Comparison of ENCODE assay signal across 24 cellular contexts in the genomic region with DNA sequence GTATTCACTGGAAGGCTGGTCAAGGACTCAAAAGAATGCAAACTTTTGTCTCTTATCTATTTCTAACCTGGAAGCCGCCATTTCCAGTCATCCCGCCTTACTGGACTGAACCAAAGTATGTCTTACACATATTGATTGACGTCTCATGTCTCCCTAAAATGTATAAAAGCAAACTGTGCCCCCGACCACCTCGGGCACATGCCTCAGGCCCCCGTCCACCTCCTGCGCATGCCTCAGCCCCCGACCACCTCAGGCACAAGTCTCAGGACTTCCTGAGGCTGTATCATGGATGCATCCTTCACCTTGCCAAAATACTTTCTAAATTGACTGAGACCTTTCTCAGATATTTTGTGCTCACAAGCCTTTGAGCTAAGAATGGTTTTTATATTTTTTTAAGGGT.
DNase-seq lines count a peak whose midpoint lies in the region; ATAC-seq and TF ChIP-seq lines count a peak whose summit lies in the region.
"Had no signal": no experiment of that assay in that cellular context is flagged by ENCODE, and none has a peak within 500 bp of the region (broad histone marks: within the 10 kb centered on the region; RNA-seq: fewer than 3 reads in every experiment).

No MANE protein-coding gene starts in this region.

- H3K9ac ChIP-seq in H9 (ENCODE audit: extremely low read depth, insufficient read length, low read length), result no peak overlapping the region
- H3K9ac ChIP-seq: BLaER1 treated with 17β-estradiol and CSF1 and Interleukin-3, amounts not matched to agents 10 nM and 100 nM had no signal

- H3T11ph ChIP-seq in H9 (ENCODE audit: low read length), result no peak overlapping the region

- H4K91ac ChIP-seq in H9 (ENCODE audit: insufficient read length, low read depth, low read length), result no peak overlapping the region

- no peak for TF ChIP-seq CTCF in H9 (conservative IDR thresholded peaks at IDR 0.05)
- no peak for TF ChIP-seq CTCF in WTC11 (IDR thresholded peaks at IDR 0.05)
- TF ChIP-seq CTCF in spleen (IDR thresholded peaks at IDR 0.05 in 8 of 11, conservative IDR thresholded peaks at IDR 0.05 in 3 of 11), result no peak

- no peak for ATAC-seq in WTC11
- ATAC-seq: A549, GM12878 had no signal

- H3K27me3 ChIP-seq in H9 (ENCODE audit: insufficient read depth, low read length) (no peaks in the 10 kb centered on the region), spleen (replicated peaks in 1 of 7) (peaks cover 0 to 34% (median 0%) of the 10 kb centered on the region in 7 donors)
- H3K27me3 ChIP-seq: BE2C; BLaER1 treated with 17β-estradiol and CSF1 and Interleukin-3, amounts not matched to agents 10 nM and 100 nM had no signal

- H2BK5ac ChIP-seq in H9 (ENCODE audit: insufficient read length, low read length), result no peak overlapping the region

- no peak overlapping the region for H2BK120ac ChIP-seq in H9 (ENCODE audit: low read depth, low read length, poor library complexity, severe bottlenecking)

- H3K9me3 Mint-ChIP-seq in H9, result peaks cover 18 to 22% of the 10 kb centered on the region in 2 experiments
- peaks cover 39% of the 10 kb centered on the region for H3K9me3 Mint-ChIP-seq in WTC11
- H3K9me3 Mint-ChIP-seq in activated CD4-positive, alpha-beta T cell treated with anti-CD3 and anti-CD28 coated beads, Interleukin-2, amount 10 ng/mL, durations not matched to agents 7 days and 5 days, result peaks cover 12% of the 10 kb centered on the region

- intact Hi-C loops in posterior vena cava (cut with DNase I), result no loop called here
- intact Hi-C loops in spleen (cut with DNase I; ENCODE audit: low total_unique reads), result no loop called here

- H3K27ac ChIP-seq in H9 (ENCODE audit: insufficient read length, low read depth, low read length) (no peak overlapping the region), spleen (no peak overlapping the region)
- H3K27ac ChIP-seq: A549; BLaER1 treated with 17β-estradiol and CSF1 and Interleukin-3, amounts not matched to agents 10 nM and 100 nM had no signal

- WGBS in H9 (ENCODE audit: extremely low coverage, insufficient read length, low lambda C conversion rate), result no CpG with 5 or more reads among the region's 8 CpGs
- WGBS in spleen, 5 donors, result 70 to 85% (median 78%) methylated on average over 8 of the region's 8 CpGs

- H3K4me2 ChIP-seq in H9 (ENCODE audit: insufficient read depth, insufficient read length, low read length), result no peak overlapping the region
- H3K4me2 ChIP-seq: A549; BLaER1 treated with 17β-estradiol and CSF1 and Interleukin-3, amounts not matched to agents 10 nM and 100 nM had no signal

- CTCF ChIA-PET in WTC11 (lab: Charles Lee), result no interaction called here
- CTCF ChIA-PET in activated CD4-positive, alpha-beta T cell treated with anti-CD3 and anti-CD28 coated beads, Interleukin-2, amount 10 ng/mL, durations not matched to agents 7 days and 5 days (lab: Charles Lee), result no interaction called here

- H3K4me1 Mint-ChIP-seq in H9, result peaks cover 28% of the 10 kb centered on the region in 2 experiments
- H3K4me1 Mint-ChIP-seq in WTC11, result peaks cover 30% of the 10 kb centered on the region
- no peaks in the 10 kb centered on the region for H3K4me1 Mint-ChIP-seq in activated CD4-positive, alpha-beta T cell treated with anti-CD3 and anti-CD28 coated beads, Interleukin-2, amount 10 ng/mL, durations not matched to agents 7 days and 5 days
- H3K4me1 Mint-ChIP-seq: CD14-positive monocyte; CD8-positive, alpha-beta memory T cell had no signal

- H3K4me3 ChIP-seq in spleen, result no peak overlapping the region
- H3K4me3 ChIP-seq: A549; BLaER1 treated with 17β-estradiol and CSF1 and Interleukin-3, amounts not matched to agents 10 nM and 100 nM; GM12878 had no signal

- H3K18ac ChIP-seq in H9 (ENCODE audit: insufficient read length, low read depth, low read length), result no peak overlapping the region

- no peak overlapping the region for H4K8ac ChIP-seq in H9 (replicated peaks; ENCODE audit: insufficient read length, low read depth, low read length)

- no peak overlapping the region for H3K14ac ChIP-seq in H9 (ENCODE audit: insufficient read depth, low read length)

- peaks cover 2% of the 10 kb centered on the region; the same call in 1 of the 2 replicates for H3K27me3 Mint-ChIP-seq in H9 (ENCODE audit: low read depth)
- no peaks in the 10 kb centered on the region; the same call in 1 of the 2 replicates for H3K27me3 Mint-ChIP-seq in WTC11 (ENCODE audit: low read depth)
- H3K27me3 Mint-ChIP-seq in activated CD4-positive, alpha-beta T cell treated with anti-CD3 and anti-CD28 coated beads, Interleukin-2, amount 10 ng/mL, durations not matched to agents 7 days and 5 days, result peaks cover 7% of the 10 kb centered on the region

- peaks cover 7% of the 10 kb centered on the region; the same call in 1 of the 2 replicates for H3K4me1 ChIP-seq in H9 (ENCODE audit: insufficient read depth, low read length)
- no peaks in the 10 kb centered on the region for H3K4me1 ChIP-seq in spleen
- H3K4me1 ChIP-seq: BE2C had no signal

- no peak overlapping the region for H2BK12ac ChIP-seq in H9 (ENCODE audit: insufficient read length, low read depth, low read length)

- no peak overlapping the region for H3K23ac ChIP-seq in H9 (ENCODE audit: insufficient read length, low read depth, low read length)

- H4K5ac ChIP-seq in H9 (ENCODE audit: insufficient read length, low read depth, low read length), result no peak overlapping the region

- H3K36me3 Mint-ChIP-seq in H9 (ENCODE audit: insufficient read depth in 1 of 3, low read depth in 3 of 3) (peaks cover 17 to 34% (median 21%) of the 10 kb centered on the region in 3 experiments), WTC11 (peaks cover 16% of the 10 kb centered on the region)
- H3K36me3 Mint-ChIP-seq in activated CD4-positive, alpha-beta T cell treated with anti-CD3 and anti-CD28 coated beads, Interleukin-2, amount 10 ng/mL, durations not matched to agents 7 days and 5 days (ENCODE audit: low read depth), result no peaks in the 10 kb centered on the region
- H3K36me3 Mint-ChIP-seq: CD14-positive monocyte; CD8-positive, alpha-beta memory T cell had no signal

- no peak overlapping the region for H2AFZ ChIP-seq in H9 (ENCODE audit: low read length)

- POLR2A ChIA-PET in WTC11 (lab: Charles Lee), result no interaction called here
- POLR2A ChIA-PET in activated CD4-positive, alpha-beta T cell treated with anti-CD3 and anti-CD28 coated beads, Interleukin-2, amount 10 ng/mL, durations not matched to agents 7 days and 5 days (lab: Charles Lee), result no interaction called here

- H2BK20ac ChIP-seq in H9 (ENCODE audit: low read depth, low read length, poor library complexity, severe bottlenecking), result no peak overlapping the region

- H3K4me3 Mint-ChIP-seq in H9, result no peak overlapping the region
- no peak overlapping the region for H3K4me3 Mint-ChIP-seq in WTC11
- no peak overlapping the region for H3K4me3 Mint-ChIP-seq in activated CD4-positive, alpha-beta T cell treated with anti-CD3 and anti-CD28 coated beads, Interleukin-2, amount 10 ng/mL, durations not matched to agents 7 days and 5 days
- H3K4me3 Mint-ChIP-seq: CD14-positive monocyte; CD4-positive, alpha-beta T cell; CD8-positive, alpha-beta memory T cell had no signal

- no peaks in the 10 kb centered on the region for H3K79me2 ChIP-seq in H9 (ENCODE audit: insufficient read depth, low read length)

- no peak for TF ChIP-seq POLR2A in spleen (IDR thresholded peaks at IDR 0.05)

- no peak overlapping the region for H3K56ac ChIP-seq in H9 (ENCODE audit: insufficient read length, low read depth, low read length)

- no peaks in the 10 kb centered on the region for H3K36me3 ChIP-seq in spleen
- H3K36me3 ChIP-seq: BE2C; BLaER1 treated with 17β-estradiol and CSF1 and Interleukin-3, amounts not matched to agents 10 nM and 100 nM had no signal

- H2BK15ac ChIP-seq in H9 (ENCODE audit: low read depth, low read length), result no peak overlapping the region

- no peak overlapping the region for H2AK5ac ChIP-seq in H9 (ENCODE audit: insufficient read length, low read length)

- no peaks in the 10 kb centered on the region for H3K9me3 ChIP-seq in H9 (ENCODE audit: control insufficient read depth, low read depth, low read length)
- no peaks in the 10 kb centered on the region for H3K9me3 ChIP-seq in spleen
- H3K9me3 ChIP-seq: BE2C had no signal

- no peaks in the 10 kb centered on the region for H3K23me2 ChIP-seq in H9 (ENCODE audit: insufficient read length, low read depth, low read length, poor library complexity, severe bottlenecking)

- no peaks in the 10 kb centered on the region for H3K79me1 ChIP-seq in H9 (ENCODE audit: insufficient read depth, low read depth, low read length, poor library complexity, severe bottlenecking)

- H3K27ac Mint-ChIP-seq in H9 (peak overlapping the region in 2 of 3 experiments; percentile 53 to 83; a peak in 2 of 7 replicates), WTC11 (peak overlapping the region; percentile 66; the same call in 1 of the 2 replicates)
- H3K27ac Mint-ChIP-seq in activated CD4-positive, alpha-beta T cell treated with anti-CD3 and anti-CD28 coated beads, Interleukin-2, amount 10 ng/mL, durations not matched to agents 7 days and 5 days, result no peak overlapping the region
- H3K27ac Mint-ChIP-seq: CD14-positive monocyte; CD4-positive, alpha-beta T cell; CD8-positive, alpha-beta memory T cell had no signal

- DNase-seq in H9, result no peak
- DNase-seq in WTC11 (ENCODE audit: low spot score), result no peak
- DNase-seq in posterior vena cava (ENCODE audit: low spot score), result peak; percentile 46
- DNase-seq in spleen, result peak; percentile 34
- DNase-seq in NCI-H1417 (lab: John Stamatoyannopoulos, UW), result no peak
- DNase-seq in NCI-H1694 treated with DMSO at 0.1 percent for 48 hours (lab: John Stamatoyannopoulos, UW), result no peak
- DNase-seq in cerebellar nuclear complex (lab: John Stamatoyannopoulos, UW), result no peak
- no peak for DNase-seq in activated CD4-positive, alpha-beta T cell treated with anti-CD3 and anti-CD28 coated beads, Interleukin-2, amount 10 ng/mL, durations not matched to agents 7 days and 5 days
- DNase-seq: 8988T; ACHN; AML-193; BE2C; CD4-positive, alpha-beta T cell; CD8-positive, alpha-beta memory T cell; DMS 273 treated with DMSO at 0.1 percent for 48 hours; DMS79; EL; GDM1; GOT3; HCEC 1CT had no signal

- H4K20me1 ChIP-seq in H9 (ENCODE audit: control insufficient read depth, insufficient read depth, insufficient read length), result no peaks in the 10 kb centered on the region
- H4K20me1 ChIP-seq: BLaER1 treated with 17β-estradiol and CSF1 and Interleukin-3, amounts not matched to agents 10 nM and 100 nM had no signal

- H3K4ac ChIP-seq in H9 (ENCODE audit: low read depth, low read length), result no peak overlapping the region

TF ChIP-seq in WTC11, 78 proteins besides CTCF, POLR2A, EP300 and RAD21 (continues in another document):
- TF ChIP-seq GABPB1 (CRISPR knock-in tag; IDR thresholded peaks at IDR 0.05), result no peak
- TF ChIP-seq, protein P1, sequence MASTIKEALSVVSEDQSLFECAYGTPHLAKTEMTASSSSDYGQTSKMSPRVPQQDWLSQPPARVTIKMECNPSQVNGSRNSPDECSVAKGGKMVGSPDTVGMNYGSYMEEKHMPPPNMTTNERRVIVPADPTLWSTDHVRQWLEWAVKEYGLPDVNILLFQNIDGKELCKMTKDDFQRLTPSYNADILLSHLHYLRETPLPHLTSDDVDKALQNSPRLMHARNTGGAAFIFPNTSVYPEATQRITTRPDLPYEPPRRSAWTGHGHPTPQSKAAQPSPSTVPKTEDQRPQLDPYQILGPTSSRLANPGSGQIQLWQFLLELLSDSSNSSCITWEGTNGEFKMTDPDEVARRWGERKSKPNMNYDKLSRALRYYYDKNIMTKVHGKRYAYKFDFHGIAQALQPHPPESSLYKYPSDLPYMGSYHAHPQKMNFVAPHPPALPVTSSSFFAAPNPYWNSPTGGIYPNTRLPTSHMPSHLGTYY (CRISPR knock-in tag; IDR thresholded peaks at IDR 0.05), result no peak

Comparison
In these comparisons a context has a peak if more than half of its experiments do, and no peak if none do; other contexts are left out.
1. DNase-seq: peak in posterior vena cava (single experiment) and spleen (single experiment); none in H9 (single experiment), WTC11 (single experiment), NCI-H1417 (0 of 3), NCI-H1694 treated with DMSO at 0.1 percent for 48 hours (single experiment), cerebellar nuclear complex (0 of 2) and activated CD4-positive, alpha-beta T cell treated with anti-CD3 and anti-CD28 coated beads, Interleukin-2, amount 10 ng/mL, durations not matched to agents 7 days and 5 days (single experiment).